In the genomic region with DNA sequence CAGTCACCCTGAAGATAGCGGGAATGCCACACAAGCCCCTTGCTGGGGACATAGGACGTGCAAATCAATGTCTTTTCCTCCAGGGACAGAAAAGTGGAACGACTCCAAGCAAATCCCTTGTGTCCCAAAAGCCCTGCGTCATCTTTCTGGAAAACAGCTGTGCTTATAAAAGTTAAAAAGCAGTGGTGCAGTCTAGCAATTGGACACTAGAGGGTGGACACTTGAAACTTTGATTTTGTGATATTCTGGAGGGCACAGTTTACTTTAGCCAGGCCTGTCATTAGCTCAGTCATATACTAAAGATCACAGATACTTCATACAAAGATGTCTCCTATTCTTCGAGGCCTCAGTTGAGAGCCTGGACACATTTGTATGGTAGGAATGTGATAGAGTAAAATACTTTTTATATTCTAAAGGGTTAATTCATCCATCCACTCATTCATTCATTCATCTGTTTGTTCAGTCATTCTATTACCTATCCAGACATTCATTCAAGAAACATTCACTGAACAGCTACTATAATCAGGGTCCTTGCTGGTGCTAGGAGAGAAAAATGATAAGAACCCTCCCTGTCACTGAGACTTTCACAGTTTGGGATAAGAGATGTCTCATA, we compare ENCODE assay signal across 11 cellular contexts.
DNase-seq lines count a peak whose midpoint lies in the region; ATAC-seq and TF ChIP-seq lines count a peak whose summit lies in the region.
"Had no signal": no experiment of that assay in that cellular context is flagged by ENCODE, and none has a peak within 500 bp of the region (broad histone marks: within the 10 kb centered on the region; RNA-seq: fewer than 3 reads in every experiment).

No MANE protein-coding gene starts in this region.

- no peak for TF ChIP-seq POLR2A in heart left ventricle (IDR thresholded peaks at IDR 0.05)

- H3K4me1 Mint-ChIP-seq in naive thymus-derived CD4-positive, alpha-beta T cell = no peaks in the 10 kb centered on the region

- H3K27me3 Mint-ChIP-seq in naive thymus-derived CD4-positive, alpha-beta T cell = peaks cover 18 to 65% (median 39%) of the 10 kb centered on the region in 5 donors

- peaks cover 0 to 15% (median 7%) of the 10 kb centered on the region in 11 donors for H3K9me3 Mint-ChIP-seq in naive thymus-derived CD4-positive, alpha-beta T cell

- H3K9me3 ChIP-seq in heart left ventricle (peaks cover 0 to 13% (median 6%) of the 10 kb centered on the region in 12 donors), aorta (ENCODE audit: control insufficient read depth, low read length) (no peaks in the 10 kb centered on the region)
- H3K9me3 ChIP-seq in naive thymus-derived CD4-positive, alpha-beta T cell (ENCODE audit: control insufficient read depth in 2 of 3, low read length in 3 of 3) = no peaks in the 10 kb centered on the region
- H3K9me3 ChIP-seq: neutrophil had no signal

- H3K4me1 ChIP-seq in heart left ventricle = peaks cover 0 to 26% (median 4%) of the 10 kb centered on the region in 12 donors
- H3K4me1 ChIP-seq in aorta (ENCODE audit: control insufficient read depth in 1 of 2, insufficient read depth in 2 of 2, low read length in 2 of 2) = peaks cover 4 to 5% of the 10 kb centered on the region in 2 donors
- no peaks in the 10 kb centered on the region for H3K4me1 ChIP-seq in naive thymus-derived CD4-positive, alpha-beta T cell (ENCODE audit: control insufficient read depth in 2 of 2, insufficient read depth in 2 of 2, low read length in 2 of 2)

- POLR2A ChIA-PET in RWPE1 (lab: Yijun Ruan, JAX; ENCODE audit: low non-redundant PET) = no interaction called here
- POLR2A ChIA-PET in naive thymus-derived CD4-positive, alpha-beta T cell (lab: Charles Lee) = no interaction called here

- H3K36me3 ChIP-seq in heart left ventricle (no peaks in the 10 kb centered on the region), aorta (ENCODE audit: control insufficient read depth in 1 of 2, insufficient read depth in 2 of 2, low read length in 1 of 2) (no peaks in the 10 kb centered on the region)
- no peaks in the 10 kb centered on the region for H3K36me3 ChIP-seq in naive thymus-derived CD4-positive, alpha-beta T cell (ENCODE audit: control insufficient read depth in 2 of 3, insufficient read depth in 3 of 3, low read length in 3 of 3)
- H3K36me3 ChIP-seq: neutrophil had no signal

- DNase-seq in heart left ventricle = peak in 2 of 5 donors; percentile 26 to 32
- DNase-seq in cardiac septum (ENCODE audit: low spot score) = no peak
- DNase-seq in RWPE1 (ENCODE audit: low spot score) = peak; percentile 36
- DNase-seq in fibroblast of the aortic adventitia (ENCODE audit: low read depth) = peak; percentile 9
- DNase-seq in aorta = no peak
- no peak for DNase-seq in naive thymus-derived CD4-positive, alpha-beta T cell
- no peak for DNase-seq in stimulated activated CD4-positive, alpha-beta T cell treated with anti-CD3 and anti-CD28 coated beads, Interleukin-12 subunit alpha, Interleukin-12 subunit beta, amount 100 ng/mL, for 4 hours
- DNase-seq: activated CD4-positive, alpha-beta T cell treated with anti-CD3 and anti-CD28 coated beads for 4 hours; NK-92 treated with Interleukin-12 subunit alpha and Interleukin-12 subunit beta, amount 100 ng/mL, for 24 hours had no signal

- no peak overlapping the region for H3K27ac Mint-ChIP-seq in naive thymus-derived CD4-positive, alpha-beta T cell

- TF ChIP-seq CTCF in heart left ventricle (IDR thresholded peaks at IDR 0.05) (peak in 11 of 12 donors; percentile 25 to 63 (median 34)), RWPE1 (conservative IDR thresholded peaks at IDR 0.05; ENCODE audit: low read depth) (peak; percentile 33; the same call in 1 of the 2 replicates), fibroblast of the aortic adventitia (IDR thresholded peaks at IDR 0.05; ENCODE audit: insufficient read depth, low read length) (peak; percentile 48)

- H3K27me3 ChIP-seq in heart left ventricle (peaks cover 0 to 11% (median 0%) of the 10 kb centered on the region in 9 donors), aorta (ENCODE audit: control insufficient read depth in 1 of 2, insufficient read depth in 2 of 2, low read length in 1 of 2) (no peaks in the 10 kb centered on the region)
- no peaks in the 10 kb centered on the region for H3K27me3 ChIP-seq in naive thymus-derived CD4-positive, alpha-beta T cell (ENCODE audit: control insufficient read depth in 2 of 2, insufficient read depth in 2 of 2, low read length in 2 of 2)

- H3K27ac ChIP-seq in heart left ventricle (peak overlapping the region in 3 of 12 donors; percentile 32 to 65 (median 55)), RWPE1 (no peak overlapping the region), aorta (ENCODE audit: low read depth in 1 of 2, low read length in 2 of 2) (peak overlapping the region in 1 of 2 donors; percentile 30)
- H3K27ac ChIP-seq in naive thymus-derived CD4-positive, alpha-beta T cell (ENCODE audit: low read depth, low read length) = no peak overlapping the region
- H3K27ac ChIP-seq: neutrophil had no signal

- H3K36me3 Mint-ChIP-seq in naive thymus-derived CD4-positive, alpha-beta T cell = peaks cover 0 to 4% (median 0%) of the 10 kb centered on the region in 5 donors

- ATAC-seq in heart left ventricle (peak in 2 of 4 donors; percentile 43 to 47), aorta (ENCODE audit: low FRiP score) (peak; percentile 54), GM21576 (IDR thresholded peaks at IDR 0.05; ENCODE audit: unreplicated experiment) (no peak)
- no peak for ATAC-seq in naive thymus-derived CD4-positive, alpha-beta T cell

- 50 to 60% (median 57%) methylated on average over 5 of the region's 5 CpGs for WGBS in heart left ventricle, 4 donors
- WGBS in aorta, 2 donors = 23 to 30% methylated on average over 5 of the region's 5 CpGs

- CTCF ChIA-PET in RWPE1 (lab: Yijun Ruan, JAX) = interaction anchor here (0.6 to 1.1 kb wide), 5 partner anchors 10 to 1709 kb away, joined by 3 to 8 read pairs (median 4); no protein-coding TSS in a partner anchor
- CTCF ChIA-PET in naive thymus-derived CD4-positive, alpha-beta T cell (lab: Charles Lee) = no interaction called here

- no peak overlapping the region for H3K4me3 Mint-ChIP-seq in naive thymus-derived CD4-positive, alpha-beta T cell

- H3K4me3 ChIP-seq in heart left ventricle (no peak overlapping the region), fibroblast of the aortic adventitia (ENCODE audit: low read depth, low read length) (no peak overlapping the region), aorta (ENCODE audit: low read length in 2 of 2) (no peak overlapping the region)
- no peak overlapping the region for H3K4me3 ChIP-seq in naive thymus-derived CD4-positive, alpha-beta T cell (ENCODE audit: low read length)

- intact Hi-C loops in heart left ventricle (cut with DNase I) = no loop called here
- intact Hi-C loops in cardiac septum (cut with DNase I) = no loop called here
- intact Hi-C loops in aorta (cut with DNase I) = loop anchor here in 1 of 2 donors (5.0 kb wide), 1 partner anchor 94 kb away; a partner anchor contains a TSS
- intact Hi-C loops in naive thymus-derived CD4-positive, alpha-beta T cell (cut with micrococcal nuclease) = no loop called here

Comparison
In these comparisons a context has a peak if more than half of its experiments do, and no peak if none do; other contexts are left out.
1. DNase-seq: peak in RWPE1 (single experiment) and fibroblast of the aortic adventitia (single experiment); none in cardiac septum (single experiment), aorta (0 of 2), naive thymus-derived CD4-positive, alpha-beta T cell (0 of 9) and stimulated activated CD4-positive, alpha-beta T cell treated with anti-CD3 and anti-CD28 coated beads, Interleukin-12 subunit alpha, Interleukin-12 subunit beta, amount 100 ng/mL, for 4 hours (single experiment).
2. Peak in every context shown above with its lines, with median percentiles within 50 percentile points of each other: CTCF ChIP-seq.